1 cellular context compared by ENCODE assay signal in genomic region chr13:42548731-42549554, GRCh38.
TF ChIP-seq lines count a peak whose summit lies in the region.

No MANE protein-coding gene starts in this region.

TF ChIP-seq in HepG2, 621 proteins besides CTCF, POLR2A, EP300 and RAD21:
- TF ChIP-seq ZNF513 (CRISPR knock-in tag; conservative IDR thresholded peaks at IDR 0.05) (no peak), ARID2 (CRISPR knock-in tag; IDR thresholded peaks at IDR 0.05; ENCODE audit: borderline replicate concordance) (no peak), HOMEZ (CRISPR knock-in tag; IDR thresholded peaks at IDR 0.05; ENCODE audit: low read depth) (no peak), ZSCAN22 (CRISPR knock-in tag; IDR thresholded peaks at IDR 0.05) (no peak), MED13 (CRISPR knock-in tag; IDR thresholded peaks at IDR 0.05) (no peak), MED1 (CRISPR knock-in tag; IDR thresholded peaks at IDR 0.05) (no peak), ATF7-NPFF (CRISPR knock-in tag; IDR thresholded peaks at IDR 0.05; ENCODE audit: low read depth) (no peak), TARDBP (CRISPR knock-in tag; IDR thresholded peaks at IDR 0.05) (no peak), ZSCAN25 (CRISPR knock-in tag; IDR thresholded peaks at IDR 0.05) (no peak), TEF (CRISPR knock-in tag; IDR thresholded peaks at IDR 0.05) (no peak), ZNF639 (CRISPR knock-in tag; conservative IDR thresholded peaks at IDR 0.05) (no peak), RERE (CRISPR knock-in tag; IDR thresholded peaks at IDR 0.05; ENCODE audit: low read depth) (no peak), IRF1 (CRISPR knock-in tag; IDR thresholded peaks at IDR 0.05; ENCODE audit: low read depth) (no peak), FOXK2 (IDR thresholded peaks at IDR 0.05) (no peak), ZEB1 (IDR thresholded peaks at IDR 0.05; ENCODE audit: insufficient replicate concordance, low read depth) (no peak), ZBTB37 (CRISPR knock-in tag; IDR thresholded peaks at IDR 0.05) (no peak), ZNF775 (CRISPR knock-in tag; IDR thresholded peaks at IDR 0.05; ENCODE audit: borderline replicate concordance) (no peak), TCF7 (IDR thresholded peaks at IDR 0.05; ENCODE audit: low read depth) (no peak), DDIT3 (CRISPR knock-in tag; IDR thresholded peaks at IDR 0.05) (no peak)
